17 cellular contexts compared by ENCODE assay signal in genomic region chr6:156978948-156979347, GRCh38.
DNase-seq lines count a peak whose midpoint lies in the region; ATAC-seq, FAIRE-seq and TF ChIP-seq lines count a peak whose summit lies in the region.
"Had no signal": no experiment of that assay in that cellular context is flagged by ENCODE, and none has a peak within 500 bp of the region (broad histone marks: within the 10 kb centered on the region; RNA-seq: fewer than 3 reads in every experiment).

No MANE protein-coding gene starts in this region.

- no peaks in the 10 kb centered on the region for H3K27me3 Mint-ChIP-seq in activated B cell treated with CpG ODN at 0.5 μM for 24 hours

- WGBS in small intestine, 3 donors, result 83 to 91% (median 84%) methylated on average over 2 of the region's 2 CpGs

- intact Hi-C loops in activated B cell treated with CpG ODN at 0.5 μM for 24 hours (cut with micrococcal nuclease), result loop anchor here (5.0 kb wide), 1 partner anchor 182 kb away; no protein-coding TSS in a partner anchor

- DNase-seq in activated B cell treated with CpG ODN at 0.5 μM for 24 hours (no peak), NCI-H1092 treated with DMSO at 0.1 percent for 48 hours (lab: John Stamatoyannopoulos, UW) (no peak), small intestine (no peak)
- no peak for DNase-seq in stimulated activated CD4-positive, alpha-beta T cell treated with anti-CD3 and anti-CD28 coated beads, Interleukin-15, amount 100 ng/mL, for 24 hours
- DNase-seq: activated CD4-positive, alpha-beta T cell treated with anti-CD3 and anti-CD28 coated beads for 48 hours; activated gamma-delta T cell treated with Interleukin-2 at 50 U/mL for 16 hours; EL; kidney glomerular epithelial cell; NCI-H2107; OCI-M1; stimulated activated CD4-positive, alpha-beta T cell treated with anti-CD3 and anti-CD28 coated beads, Interleukin-4, amount 100 ng/mL, for 4 hours had no signal

- ATAC-seq in GM18502 (IDR thresholded peaks at IDR 0.05; ENCODE audit: poor library complexity, unreplicated experiment) (peak; percentile 56), GM21529 (IDR thresholded peaks at IDR 0.05; ENCODE audit: unreplicated experiment) (peak; percentile 63), HG03064 (IDR thresholded peaks at IDR 0.05; ENCODE audit: low read depth, unreplicated experiment) (peak; percentile 59), activated B cell treated with CpG ODN at 0.5 μM for 24 hours (ENCODE audit: low read depth) (no peak), GM19328 (IDR thresholded peaks at IDR 0.05; ENCODE audit: unreplicated experiment) (no peak)

- peaks cover 0 to 13% of the 10 kb centered on the region in 2 donors for H3K4me1 ChIP-seq in small intestine (ENCODE audit: control insufficient read depth in 2 of 2, insufficient read depth in 1 of 2, low read depth in 1 of 2, low read length in 1 of 2)

- no peak for FAIRE-seq in small intestine (lab: Jason Lieb, UNC)
- FAIRE-seq: endometrium had no signal

- no peaks in the 10 kb centered on the region for H3K27me3 ChIP-seq in small intestine (ENCODE audit: control insufficient read depth in 2 of 2, insufficient read depth in 2 of 2, low read length in 2 of 2)

- peak overlapping the region; percentile 2 for H3K27ac Mint-ChIP-seq in activated B cell treated with CpG ODN at 0.5 μM for 24 hours

- no peaks in the 10 kb centered on the region for H3K9me3 ChIP-seq in small intestine (ENCODE audit: control insufficient read depth, low read depth)

- H3K27ac ChIP-seq in small intestine (ENCODE audit: low read depth in 1 of 2, low read length in 1 of 2), result no peak overlapping the region
- H3K27ac ChIP-seq: HL-60 had no signal

- no peaks in the 10 kb centered on the region for H3K9me3 Mint-ChIP-seq in activated B cell treated with CpG ODN at 0.5 μM for 24 hours

- peaks cover 96% of the 10 kb centered on the region for H3K4me1 Mint-ChIP-seq in activated B cell treated with CpG ODN at 0.5 μM for 24 hours

- H3K36me3 Mint-ChIP-seq in activated B cell treated with CpG ODN at 0.5 μM for 24 hours (ENCODE audit: low read depth), result no peaks in the 10 kb centered on the region

- POLR2A ChIA-PET in activated B cell treated with CpG ODN at 0.5 μM for 24 hours (lab: Charles Lee), result interaction anchor here (0.9 to 1.4 kb wide), 2 partner anchors 9 to 43 kb away, joined by 3 to 4 read pairs; no protein-coding TSS in a partner anchor

- TF ChIP-seq CTCF in activated B cell treated with CpG ODN at 0.5 μM for 24 hours (IDR thresholded peaks at IDR 0.05), result no peak

- H3K36me3 ChIP-seq in small intestine (ENCODE audit: control insufficient read depth in 2 of 2, insufficient read depth in 2 of 2, low read length in 2 of 2), result no peaks in the 10 kb centered on the region

- no peak overlapping the region for H3K4me3 Mint-ChIP-seq in activated B cell treated with CpG ODN at 0.5 μM for 24 hours

- no peak overlapping the region for H3K4me3 ChIP-seq in small intestine (ENCODE audit: low read depth in 1 of 2, low read length in 2 of 2)

- CTCF ChIA-PET in activated B cell treated with CpG ODN at 0.5 μM for 24 hours (lab: Charles Lee), result no interaction called here

Comparison
In these comparisons a context has a peak if more than half of its experiments do, and no peak if none do; other contexts are left out.
1. ATAC-seq: peak in GM18502 (single experiment), GM21529 (single experiment) and HG03064 (single experiment); none in activated B cell treated with CpG ODN at 0.5 μM for 24 hours (single experiment) and GM19328 (single experiment).